Comparison of ENCODE assay signal across 8 cellular contexts in genomic region chr12:1661553-1662335, GRCh38. TPM values are rescaled to one million over a fixed set of nuclear protein-coding genes. Genes with fewer than 3 reads are reported as not detected.
DNase-seq lines count a peak whose midpoint lies in the region; ATAC-seq and TF ChIP-seq lines count a peak whose summit lies in the region.

No MANE protein-coding gene starts in this region.

- no peaks in the 10 kb centered on the region for H3K36me3 Mint-ChIP-seq in activated CD4-positive, alpha-beta memory T cell treated with anti-CD3 and anti-CD28 coated beads, Interleukin-2, amount 10 ng/mL, durations not matched to agents 7 days and 5 days (ENCODE audit: low read depth)

- H3K9me3 ChIP-seq in A673 (ENCODE audit: low read depth, low read length, poor library complexity, severe bottlenecking) = no peaks in the 10 kb centered on the region
- peaks cover 0 to 1% of the 10 kb centered on the region in 2 donors for H3K9me3 ChIP-seq in lung (ENCODE audit: control insufficient read depth in 2 of 2, insufficient read depth in 1 of 2, low read length in 1 of 2)

- H3K4me3 ChIP-seq in A673 (ENCODE audit: low read depth, low read length, poor library complexity, severe bottlenecking) = peak overlapping the region; percentile 48
- H3K4me3 ChIP-seq in lung = peak overlapping the region; percentile 47

- CTCF ChIA-PET in A673 (lab: Charles Lee) = interaction anchor here (0.7 kb wide), 1 partner anchor 129 kb away, joined by 3 read pairs; no protein-coding TSS in a partner anchor
- CTCF ChIA-PET in activated CD4-positive, alpha-beta memory T cell treated with anti-CD3 and anti-CD28 coated beads, Interleukin-2, amount 10 ng/mL, durations not matched to agents 7 days and 5 days (lab: Charles Lee) = interaction anchor here (1.0 to 14.0 kb wide), 4 partner anchors 9 to 135 kb away, joined by 3 to 282 read pairs (median 7); no protein-coding TSS in a partner anchor

- no peaks in the 10 kb centered on the region for H3K27me3 ChIP-seq in A673 (replicated peaks; ENCODE audit: insufficient read depth, low read depth, low read length, poor library complexity)
- H3K27me3 ChIP-seq in lung (ENCODE audit: control insufficient read depth, insufficient read depth) = no peaks in the 10 kb centered on the region

- H3K9me3 Mint-ChIP-seq in activated CD4-positive, alpha-beta memory T cell treated with anti-CD3 and anti-CD28 coated beads, Interleukin-2, amount 10 ng/mL, durations not matched to agents 7 days and 5 days = no peaks in the 10 kb centered on the region

- H3K4me3 Mint-ChIP-seq in activated CD4-positive, alpha-beta memory T cell treated with anti-CD3 and anti-CD28 coated beads, Interleukin-2, amount 10 ng/mL, durations not matched to agents 7 days and 5 days = peak overlapping the region; percentile 64

- POLR2A ChIA-PET in A673 (lab: Charles Lee; ENCODE audit: low non-redundant PET) = interaction anchor here (1.3 kb wide), 1 partner anchor 29 kb away, joined by 5 read pairs; the partner anchor contains the start of gene ADIPOR2
- POLR2A ChIA-PET in activated CD4-positive, alpha-beta memory T cell treated with anti-CD3 and anti-CD28 coated beads, Interleukin-2, amount 10 ng/mL, durations not matched to agents 7 days and 5 days (lab: Charles Lee) = interaction anchor here (1.2 to 3.7 kb wide), 7 partner anchors 9 to 278 kb away, joined by 3 to 23 read pairs (median 5); partner anchors contain the start of gene ADIPOR2

- H3K36me3 ChIP-seq in A673 (ENCODE audit: insufficient read depth, low read length, poor library complexity, severe bottlenecking) (no peaks in the 10 kb centered on the region), lung (ENCODE audit: control insufficient read depth in 2 of 2, insufficient read depth in 2 of 2, low read length in 2 of 2) (no peaks in the 10 kb centered on the region)

- peaks cover 36% of the 10 kb centered on the region for H3K4me1 Mint-ChIP-seq in activated CD4-positive, alpha-beta memory T cell treated with anti-CD3 and anti-CD28 coated beads, Interleukin-2, amount 10 ng/mL, durations not matched to agents 7 days and 5 days

- peak overlapping the region; percentile 58 for H3K27ac Mint-ChIP-seq in activated CD4-positive, alpha-beta memory T cell treated with anti-CD3 and anti-CD28 coated beads, Interleukin-2, amount 10 ng/mL, durations not matched to agents 7 days and 5 days

- no TSS peak for BruUV-seq in A673 (replicated peaks; lab: Mats Ljungman, UMichigan)

- no peak for TF ChIP-seq CTCF in A673 (conservative IDR thresholded peaks at IDR 0.05; ENCODE audit: low read depth, low read length)
- no peak for TF ChIP-seq CTCF in lung (IDR thresholded peaks at IDR 0.05; ENCODE audit: control extremely low read depth, extremely low read depth)

- DNase-seq in A673 (ENCODE audit: low spot score) (peak; percentile 95), NCI-H748 (lab: John Stamatoyannopoulos, UW; ENCODE audit: unreplicated experiment) (peak; percentile 83), ecto neural progenitor cell (ENCODE audit: low spot score) (peak; percentile 88), lung (ENCODE audit: low spot score) (peak; percentile 89)
- DNase-seq in activated CD4-positive, alpha-beta memory T cell treated with anti-CD3 and anti-CD28 coated beads, Interleukin-2, amount 10 ng/mL, durations not matched to agents 7 days and 5 days = peak; percentile 89
- DNase-seq in stimulated activated CD4-positive, alpha-beta T cell treated with anti-CD3 and anti-CD28 coated beads, Interleukin-4, amount 100 ng/mL, for 48 hours (ENCODE audit: low read depth in 2 of 2) = peak; percentile 77 to 78

- ATAC-seq in GM18867 (IDR thresholded peaks at IDR 0.05; ENCODE audit: unreplicated experiment) (peak; percentile 82), HG03521 (IDR thresholded peaks at IDR 0.05; ENCODE audit: unreplicated experiment) (peak; percentile 62), lung (ENCODE audit: insufficient read depth, low FRiP score) (peak; percentile 81)

- H3K27ac ChIP-seq in A673 (ENCODE audit: low read depth, low read length, poor library complexity, severe bottlenecking) (no peak overlapping the region), lung (ENCODE audit: low read depth in 1 of 2, low read length in 1 of 2) (peak overlapping the region; percentile 86 to 98)

- intact Hi-C loops in A673 (cut with micrococcal nuclease; ENCODE audit: unreplicated experiment) = no loop called here

- no peaks in the 10 kb centered on the region for H3K4me1 ChIP-seq in A673 (ENCODE audit: insufficient read depth, low read length, poor library complexity, severe bottlenecking)
- H3K4me1 ChIP-seq in lung (ENCODE audit: control insufficient read depth in 2 of 2, insufficient read depth in 2 of 2, low read length in 2 of 2) = peaks cover 0 to 10% of the 10 kb centered on the region in 2 donors

- peaks cover 2% of the 10 kb centered on the region for H3K27me3 Mint-ChIP-seq in activated CD4-positive, alpha-beta memory T cell treated with anti-CD3 and anti-CD28 coated beads, Interleukin-2, amount 10 ng/mL, durations not matched to agents 7 days and 5 days

- WGBS in lung, 2 donors = 1 to 4% methylated on average over 47 to 69 of the region's 69 CpGs

RNA-seq across cellular contexts. Expression of gene ADIPOR2, which starts 29.1 kb away (rescaled TPM):
- total RNA-seq in A673 (2021) (74.4 and 84.0 TPM in 2 replicates), lung (10 to 100 TPM; 58.5 to 61.1 TPM)
- total RNA-seq in activated CD4-positive, alpha-beta memory T cell treated with anti-CD3 and anti-CD28 coated beads, Interleukin-2, amount 10 ng/mL, durations not matched to agents 7 days and 5 days = 10 to 100 TPM; 63.8 to 71.8 TPM
- polyA plus RNA-seq in lung = 10 to 100 TPM; 31.9 to 48.8 TPM

RNA-seq across cellular contexts. Expression of gene WNT5B, which starts 32.7 kb away (rescaled TPM):
- total RNA-seq in A673 (2021) (0.34 and 0.59 TPM in 2 replicates), lung (10 to 100 TPM in 1 of 2 donors, 1 to 10 TPM in 1; 7.8 to 12.6 TPM)
- 1 to 10 TPM; 1.4 to 1.7 TPM for total RNA-seq in activated CD4-positive, alpha-beta memory T cell treated with anti-CD3 and anti-CD28 coated beads, Interleukin-2, amount 10 ng/mL, durations not matched to agents 7 days and 5 days
- 1 to 10 TPM; 2.8 to 3.6 TPM for polyA plus RNA-seq in lung
